1 cellular context compared by ENCODE assay signal in the genomic region with DNA sequence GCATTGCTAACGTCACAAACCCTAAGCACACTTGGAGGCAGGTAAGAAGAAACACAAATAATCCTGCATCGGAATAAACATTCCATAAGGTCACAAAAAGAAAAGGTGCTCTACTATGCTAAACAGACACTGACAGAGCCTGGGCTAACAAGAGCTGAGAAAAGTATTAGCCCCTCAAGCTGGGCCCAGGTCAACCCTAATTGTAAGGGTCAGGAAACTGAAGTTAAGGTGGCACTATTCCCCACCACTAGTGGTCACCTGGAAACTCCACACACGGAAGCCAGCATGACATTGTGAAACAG.
TF ChIP-seq lines count a peak whose summit lies in the region.

No MANE protein-coding gene starts in this region.

TF ChIP-seq in endothelial cell of umbilical vein, 7 proteins besides CTCF, POLR2A, EP300 and RAD21:
- TF ChIP-seq FOS (IDR thresholded peaks at IDR 0.05; ENCODE audit: borderline replicate concordance, insufficient read depth, low read length) (no peak), JUN (IDR thresholded peaks at IDR 0.05; ENCODE audit: borderline replicate concordance, insufficient read depth, insufficient read length, low read depth) (no peak), EZH2 (IDR thresholded peaks at IDR 0.05; ENCODE audit: borderline replicate concordance, low read depth, low read length, severe bottlenecking) (no peak), GATA2 (IDR thresholded peaks at IDR 0.05; ENCODE audit: insufficient read depth, insufficient read length, low read depth, low read length) (no peak), MYC (IDR thresholded peaks at IDR 0.05; ENCODE audit: low read depth, low read length) (no peak), POLR2AphosphoS5 (IDR thresholded peaks at IDR 0.05; ENCODE audit: insufficient read depth, low read depth, low read length) (no peak)
- TF ChIP-seq, protein P1, sequence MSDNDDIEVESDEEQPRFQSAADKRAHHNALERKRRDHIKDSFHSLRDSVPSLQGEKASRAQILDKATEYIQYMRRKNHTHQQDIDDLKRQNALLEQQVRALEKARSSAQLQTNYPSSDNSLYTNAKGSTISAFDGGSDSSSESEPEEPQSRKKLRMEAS (IDR thresholded peaks at IDR 0.05; ENCODE audit: insufficient read depth, insufficient read length): no peak
